Comparison of ENCODE assay signal across 10 cellular contexts in genomic region chr17:46827274-46827673, GRCh38. TPM values are rescaled to one million over a fixed set of nuclear protein-coding genes. Genes with fewer than 3 reads are reported as not detected.
"Had no signal": no experiment of that assay in that cellular context is flagged by ENCODE, and none has a peak within 500 bp of the region (broad histone marks: within the 10 kb centered on the region; RNA-seq: fewer than 3 reads in every experiment).

No MANE protein-coding gene starts in this region.

- H3K27ac ChIP-seq: GM23248, HL-60, KMS-11 had no signal

- H3K9ac ChIP-seq: GM23248, KMS-11 had no signal

- H3K4me2 ChIP-seq: KMS-11 had no signal

- H2AFZ ChIP-seq: GM23248 had no signal

- DNase-seq: GM23248, GOT3, H7, HCEC 1CT, IMR-90, KBM-7 had no signal

- H3K4me3 ChIP-seq: GM23248 had no signal

RNA-seq across cellular contexts. Expression of gene WNT9B, which starts 24.1 kb away (rescaled TPM):
- total RNA-seq: GM23248, H4, HT1080, IMR-90 had no signal
- polyA plus RNA-seq: GM23248, IMR-90 had no signal
